13 cellular contexts compared by ENCODE assay signal in genomic region chr2:187264612-187265011, GRCh38.
"Had no signal": no experiment of that assay in that cellular context is flagged by ENCODE, and none has a peak within 500 bp of the region (broad histone marks: within the 10 kb centered on the region; RNA-seq: fewer than 3 reads in every experiment).

No MANE protein-coding gene starts in this region.

- H3K4me1 Mint-ChIP-seq: activated naive CD8-positive, alpha-beta T cell treated with anti-CD3 and anti-CD28 coated beads, Interleukin-2, amount 10 ng/mL, durations not matched to agents 7 days and 5 days; naive B cell; stimulated activated naive B cell treated with anti-CD40 and anti-IgM and Interleukin-4, amounts not matched to agents 10 μg/mL and 1 μg/mL and 100 μg/mL, for 72 hours; T-helper 17 cell had no signal

- DNase-seq: activated CD4-positive, alpha-beta T cell treated with anti-CD3 and anti-CD28 coated beads for 1 hour; activated CD8-positive, alpha-beta memory T cell treated with anti-CD3 and anti-CD28 coated beads, Interleukin-2, amount 50 U/mL, for 4 hours; activated CD8-positive, alpha-beta T cell treated with anti-CD3 and anti-CD28 coated beads for 36 hours; activated gamma-delta T cell treated with Interleukin-2 at 50 U/mL for 16 hours; activated naive CD8-positive, alpha-beta T cell treated with anti-CD3 and anti-CD28 coated beads, Interleukin-2, amount 10 ng/mL, durations not matched to agents 7 days and 5 days; activated T-cell treated with anti-CD3 and anti-CD28 coated beads, Interleukin-2, amount 50 U/mL, for 72 hours; hippocampal formation; naive B cell; stimulated activated CD4-positive, alpha-beta T cell treated with anti-CD3 and anti-CD28 coated beads, Interleukin-1b, Interleukin-23, amount 100 ng/mL, for 48 hours; stimulated activated naive B cell treated with anti-CD40 and anti-IgM and Interleukin-4, amounts not matched to agents 10 μg/mL and 1 μg/mL and 100 μg/mL, for 72 hours; T-helper 17 cell; transverse colon had no signal

- H3K27me3 ChIP-seq: ascending aorta, transverse colon had no signal

- H3K27ac Mint-ChIP-seq: activated CD8-positive, alpha-beta T cell treated with anti-CD3 and anti-CD28 coated beads for 36 hours; activated naive CD8-positive, alpha-beta T cell treated with anti-CD3 and anti-CD28 coated beads, Interleukin-2, amount 10 ng/mL, durations not matched to agents 7 days and 5 days; activated T-cell treated with anti-CD3 and anti-CD28 coated beads, Interleukin-2, amount 50 U/mL, for 72 hours; naive B cell; stimulated activated naive B cell treated with anti-CD40 and anti-IgM and Interleukin-4, amounts not matched to agents 10 μg/mL and 1 μg/mL and 100 μg/mL, for 72 hours; T-helper 17 cell had no signal

- H3K27me3 Mint-ChIP-seq: activated CD8-positive, alpha-beta T cell treated with anti-CD3 and anti-CD28 coated beads for 36 hours; activated naive CD8-positive, alpha-beta T cell treated with anti-CD3 and anti-CD28 coated beads, Interleukin-2, amount 10 ng/mL, durations not matched to agents 7 days and 5 days; naive B cell; stimulated activated naive B cell treated with anti-CD40 and anti-IgM and Interleukin-4, amounts not matched to agents 10 μg/mL and 1 μg/mL and 100 μg/mL, for 72 hours; T-helper 17 cell had no signal

- H3K4me3 ChIP-seq: ascending aorta, transverse colon had no signal

- H3K27ac ChIP-seq: ascending aorta, transverse colon had no signal

- H3K4me1 ChIP-seq: ascending aorta, transverse colon had no signal

- H3K9me3 Mint-ChIP-seq: activated naive CD8-positive, alpha-beta T cell treated with anti-CD3 and anti-CD28 coated beads, Interleukin-2, amount 10 ng/mL, durations not matched to agents 7 days and 5 days had no signal

- ATAC-seq: activated CD8-positive, alpha-beta T cell treated with anti-CD3 and anti-CD28 coated beads for 36 hours; activated T-cell treated with anti-CD3 and anti-CD28 coated beads, Interleukin-2, amount 50 U/mL, for 72 hours; stimulated activated naive B cell treated with anti-CD40 and anti-IgM and Interleukin-4, amounts not matched to agents 10 μg/mL and 1 μg/mL and 100 μg/mL, for 72 hours; T-helper 17 cell had no signal

- H3K36me3 ChIP-seq: ascending aorta, transverse colon had no signal

- H3K36me3 Mint-ChIP-seq: activated naive CD8-positive, alpha-beta T cell treated with anti-CD3 and anti-CD28 coated beads, Interleukin-2, amount 10 ng/mL, durations not matched to agents 7 days and 5 days; naive B cell; stimulated activated naive B cell treated with anti-CD40 and anti-IgM and Interleukin-4, amounts not matched to agents 10 μg/mL and 1 μg/mL and 100 μg/mL, for 72 hours had no signal

- H3K9me3 ChIP-seq: ascending aorta, transverse colon had no signal

- H3K4me3 Mint-ChIP-seq: activated CD8-positive, alpha-beta T cell treated with anti-CD3 and anti-CD28 coated beads for 36 hours; activated naive CD8-positive, alpha-beta T cell treated with anti-CD3 and anti-CD28 coated beads, Interleukin-2, amount 10 ng/mL, durations not matched to agents 7 days and 5 days; activated T-cell treated with anti-CD3 and anti-CD28 coated beads, Interleukin-2, amount 50 U/mL, for 72 hours; naive B cell; stimulated activated naive B cell treated with anti-CD40 and anti-IgM and Interleukin-4, amounts not matched to agents 10 μg/mL and 1 μg/mL and 100 μg/mL, for 72 hours; T-helper 17 cell had no signal
